In genomic region chr3:19146685-19147650, GRCh38 we compare ENCODE assay signal across 8 cellular contexts. TPM values are rescaled to one million over a fixed set of nuclear protein-coding genes. Genes with fewer than 3 reads are reported as not detected.
A peak's percentile ranks its signal among the peaks of the same experiment; 100 is the strongest.
DNase-seq lines count a peak whose midpoint lies in the region; ATAC-seq and TF ChIP-seq lines count a peak whose summit lies in the region.

No MANE protein-coding gene starts in this region.

- H3K9me3 ChIP-seq in DND-41 (ENCODE audit: insufficient read depth, low read length, severe bottlenecking): peaks cover 4% of the 10 kb centered on the region
- H3K9me3 ChIP-seq in SJCRH30 (replicated peaks): no peaks in the 10 kb centered on the region
- no peaks in the 10 kb centered on the region for H3K9me3 ChIP-seq in neuronal stem cell (replicated peaks in 1 of 2; ENCODE audit: control insufficient read depth in 2 of 2, insufficient read depth in 1 of 2, low read depth in 1 of 2, low read length in 2 of 2)

- no peaks in the 10 kb centered on the region for H3K79me2 ChIP-seq in DND-41 (ENCODE audit: insufficient read depth, low read length)
- peaks cover 14% of the 10 kb centered on the region; the same call in 1 of the 2 replicates for H3K79me2 ChIP-seq in GM23338 (replicated peaks; ENCODE audit: insufficient read depth)

- H3K79me1 ChIP-seq in neuronal stem cell (ENCODE audit: low read depth, low read length): no peaks in the 10 kb centered on the region

- ATAC-seq in DND-41 (ENCODE audit: insufficient read depth, low read depth) (peak; percentile 88), GM23338 (peak; percentile 74)

- peak overlapping the region; percentile 47 for H3K9ac ChIP-seq in DND-41 (ENCODE audit: low read depth, low read length)
- H3K9ac ChIP-seq in neuronal stem cell (ENCODE audit: low read depth, low read length, poor library complexity): peak overlapping the region; percentile 98

- H3K4me2 ChIP-seq in DND-41 (ENCODE audit: insufficient read depth, low read length) (peak overlapping the region; percentile 88), GM23338 (peak overlapping the region; percentile 89), neuronal stem cell (ENCODE audit: insufficient read depth, low read length, poor library complexity, severe bottlenecking) (peak overlapping the region; percentile 91)

- intact Hi-C loops in activated naive CD4-positive, alpha-beta T cell treated with anti-CD3 and anti-CD28 coated beads for 36 hours (cut with micrococcal nuclease): loop anchor here (1.0 to 5.0 kb wide), 6 partner anchors 42 to 892 kb away; partner anchors contain the start of gene RAB5A

- no peaks in the 10 kb centered on the region for H3K27me3 Mint-ChIP-seq in GM23338 (ENCODE audit: insufficient read depth, low read depth, poor library complexity)
- H3K27me3 Mint-ChIP-seq in activated naive CD4-positive, alpha-beta T cell treated with anti-CD3 and anti-CD28 coated beads for 36 hours (ENCODE audit: low read depth): peaks cover 34% of the 10 kb centered on the region

- H3K9me3 Mint-ChIP-seq in GM23338: no peaks in the 10 kb centered on the region; the same call in 2 of the 3 replicates
- H3K9me3 Mint-ChIP-seq in activated naive CD4-positive, alpha-beta T cell treated with anti-CD3 and anti-CD28 coated beads for 36 hours: peaks cover 4% of the 10 kb centered on the region

- peak overlapping the region; percentile 44 for H2BK15ac ChIP-seq in neuronal stem cell (ENCODE audit: low read length)

- peak overlapping the region; percentile 93 for H2BK5ac ChIP-seq in neuronal stem cell (ENCODE audit: low read length)

- H2AFZ ChIP-seq in DND-41 (ENCODE audit: low read depth, low read length): peak overlapping the region; percentile 90
- peak overlapping the region; percentile 77 for H2AFZ ChIP-seq in GM23338
- peak overlapping the region; percentile 99 for H2AFZ ChIP-seq in neuronal stem cell (ENCODE audit: low read length)

- H3K36me3 ChIP-seq in DND-41 (ENCODE audit: insufficient read depth, low read length): no peaks in the 10 kb centered on the region
- no peaks in the 10 kb centered on the region for H3K36me3 ChIP-seq in GM23338 (ENCODE audit: insufficient read depth)
- no peaks in the 10 kb centered on the region for H3K36me3 ChIP-seq in SJCRH30
- no peaks in the 10 kb centered on the region for H3K36me3 ChIP-seq in neuronal stem cell (replicated peaks in 1 of 2; ENCODE audit: control insufficient read depth in 2 of 2, insufficient read depth in 2 of 2, low read length in 2 of 2)

- no peak overlapping the region for H3K4ac ChIP-seq in neuronal stem cell (ENCODE audit: low read length)

- peaks cover 32% of the 10 kb centered on the region for H3K4me1 Mint-ChIP-seq in GM23338
- peaks cover 15% of the 10 kb centered on the region for H3K4me1 Mint-ChIP-seq in activated naive CD4-positive, alpha-beta T cell treated with anti-CD3 and anti-CD28 coated beads for 36 hours (ENCODE audit: low read depth)

- no peaks in the 10 kb centered on the region; the same call in 1 of the 2 replicates for H3K9me2 ChIP-seq in GM23338 (ENCODE audit: insufficient read depth)

- H3K4me1 ChIP-seq in DND-41 (ENCODE audit: insufficient read depth, low read length) (peaks cover 22% of the 10 kb centered on the region), GM23338 (ENCODE audit: insufficient read depth) (peaks cover 23% of the 10 kb centered on the region), SJCRH30 (no peaks in the 10 kb centered on the region), neuronal stem cell (ENCODE audit: control insufficient read depth in 2 of 2, insufficient read depth in 1 of 2, low read depth in 1 of 2, low read length in 2 of 2) (peaks cover 0 to 9% of the 10 kb centered on the region in 2 donors)

- H2AK5ac ChIP-seq in neuronal stem cell (ENCODE audit: low read depth, low read length): no peak overlapping the region

- peaks cover 2% of the 10 kb centered on the region; the same call in 2 of the 3 replicates for H3K36me3 Mint-ChIP-seq in GM23338 (ENCODE audit: low read depth)
- H3K36me3 Mint-ChIP-seq in activated naive CD4-positive, alpha-beta T cell treated with anti-CD3 and anti-CD28 coated beads for 36 hours (ENCODE audit: low read depth): no peaks in the 10 kb centered on the region

- H3K4me3 ChIP-seq in DND-41 (ENCODE audit: low read depth in 1 of 2, low read length in 2 of 2) (peak overlapping the region; percentile 72 to 75), GM23338 (peak overlapping the region; percentile 90), SJCRH30 (peak overlapping the region; percentile 63), neuronal stem cell (ENCODE audit: low read length in 2 of 2) (peak overlapping the region; percentile 88 to 92)

- H4K8ac ChIP-seq in neuronal stem cell (ENCODE audit: low read depth, low read length): no peak overlapping the region

- peaks cover 11% of the 10 kb centered on the region for H3K27me3 ChIP-seq in DND-41 (ENCODE audit: insufficient read depth, low read length, poor library complexity)
- peaks cover 6% of the 10 kb centered on the region; the same call in 1 of the 2 replicates for H3K27me3 ChIP-seq in GM23338 (ENCODE audit: insufficient read depth)
- no peaks in the 10 kb centered on the region for H3K27me3 ChIP-seq in SJCRH30
- peaks cover 2 to 23% (median 9%) of the 10 kb centered on the region in 3 experiments for H3K27me3 ChIP-seq in neuronal stem cell (ENCODE audit: control insufficient read depth in 3 of 3, insufficient read depth in 3 of 3, low read depth in 1 of 3, low read length in 3 of 3)

- H4K20me1 ChIP-seq in DND-41 (ENCODE audit: insufficient read depth, low read length) (no peaks in the 10 kb centered on the region), GM23338 (replicated peaks; ENCODE audit: insufficient read depth) (no peaks in the 10 kb centered on the region)

- H2BK120ac ChIP-seq in neuronal stem cell (ENCODE audit: low read depth, low read length): peak overlapping the region; percentile 29

- DNase-seq in DND-41 (peak; percentile 91), GM23338 (ENCODE audit: low spot score) (peak; percentile 97), SJCRH30 (peak; percentile 62 to 71), globus pallidus (ENCODE audit: low spot score) (peak; percentile 85), neuronal stem cell (ENCODE audit: low spot score) (peak; percentile 86), substantia nigra (lab: John Stamatoyannopoulos, UW) (peak in 47 of 49 donors; percentile 23 to 86 (median 69))
- DNase-seq in activated naive CD4-positive, alpha-beta T cell treated with anti-CD3 and anti-CD28 coated beads for 36 hours: peak; percentile 78

- H3K4me3 Mint-ChIP-seq in GM23338: peak overlapping the region; percentile 82
- H3K4me3 Mint-ChIP-seq in activated naive CD4-positive, alpha-beta T cell treated with anti-CD3 and anti-CD28 coated beads for 36 hours: peak overlapping the region; percentile 81

- H3K14ac ChIP-seq in neuronal stem cell (ENCODE audit: low read length): no peak overlapping the region

- TF ChIP-seq CTCF in DND-41 (IDR thresholded peaks at IDR 0.05; ENCODE audit: borderline replicate concordance, extremely low read depth, low read length, poor library complexity, severe bottlenecking) (peak; percentile 64), GM23338 (conservative IDR thresholded peaks at IDR 0.05; ENCODE audit: low read depth in 2 of 2) (peak; percentile 14 to 29; a peak in 1 of 4 replicates), LNCAP (IDR thresholded peaks at IDR 0.05) (peak; percentile 42)

- peak overlapping the region; percentile 99 for H3K18ac ChIP-seq in neuronal stem cell (ENCODE audit: low read length)

- H4K91ac ChIP-seq in neuronal stem cell (ENCODE audit: low read depth, low read length, poor library complexity): no peak overlapping the region

- H3K27ac ChIP-seq in DND-41 (ENCODE audit: low read length) (peak overlapping the region; percentile 40; the same call in 1 of the 2 replicates), GM23338 (ENCODE audit: low read depth) (peak overlapping the region; percentile 99), SJCRH30 (no peak overlapping the region), neuronal stem cell (replicated peaks; ENCODE audit: low read length) (peak overlapping the region; percentile 87), substantia nigra (ENCODE audit: low read depth, low read length, poor library complexity, severe bottlenecking) (peak overlapping the region; percentile 94)

- CTCF ChIA-PET in activated naive CD4-positive, alpha-beta T cell treated with anti-CD3 and anti-CD28 coated beads for 36 hours (lab: Charles Lee): interaction anchor here (0.6 to 1.8 kb wide), 5 partner anchors 10 to 720 kb away, joined by 3 to 8 read pairs (median 3); no protein-coding TSS in a partner anchor

- no peaks in the 10 kb centered on the region for H3F3A ChIP-seq in GM23338 (replicated peaks; ENCODE audit: low read depth)

- no CpG with 5 or more reads among the region's 60 CpGs for WGBS in neuronal stem cell (ENCODE audit: extremely low coverage in 2 of 2, insufficient read length in 2 of 2, insufficient replicate concordance in 1 of 2), 2 donors

- H3K23ac ChIP-seq in neuronal stem cell (ENCODE audit: low read depth, low read length, poor library complexity): peak overlapping the region; percentile 92

- peak overlapping the region; percentile 92 for H3K27ac Mint-ChIP-seq in GM23338
- H3K27ac Mint-ChIP-seq in activated naive CD4-positive, alpha-beta T cell treated with anti-CD3 and anti-CD28 coated beads for 36 hours: peak overlapping the region; percentile 54

- H2BK12ac ChIP-seq in neuronal stem cell (ENCODE audit: low read length): no peak overlapping the region

TF ChIP-seq in GM23338, 12 proteins besides CTCF, POLR2A, EP300 and RAD21 (continues in another document):
- TF ChIP-seq POLR2AphosphoS5 (IDR thresholded peaks at IDR 0.05; ENCODE audit: low read depth) (peak; percentile 70), CREB1 (CRISPR knock-in tag; IDR thresholded peaks at IDR 0.05; ENCODE audit: low read depth) (peak; percentile 84), JUNB (IDR thresholded peaks at IDR 0.05; ENCODE audit: unreplicated experiment) (no peak)

RNA-seq across cellular contexts. Expression of gene KCNH8, which starts 1.3 kb away (rescaled TPM):
- total RNA-seq in GM23338 (2014; rRNA removed; shearing (Covaris generic)): 2.0 and 3.4 TPM in 2 replicates
- 1.3 and 1.4 TPM in 2 replicates for polyA plus RNA-seq in GM23338 (2016; fragmentation: Nextera tagmentation; extraction: Ambion mirVana)
- 0.05 TPM in 1 of 2 replicates, not detected in the other for total RNA-seq in SJCRH30 (2014; rRNA removed; shearing (Covaris generic))
- not detected for total RNA-seq in activated naive CD4-positive, alpha-beta T cell treated with anti-CD3 and anti-CD28 coated beads for 36 hours
- polyA plus RNA-seq in neuronal stem cell (2013, experiment 1 of 2): 1.6 TPM
- 1.4 TPM for polyA plus RNA-seq in neuronal stem cell (2013, experiment 2 of 2)
